In the genomic region with DNA sequence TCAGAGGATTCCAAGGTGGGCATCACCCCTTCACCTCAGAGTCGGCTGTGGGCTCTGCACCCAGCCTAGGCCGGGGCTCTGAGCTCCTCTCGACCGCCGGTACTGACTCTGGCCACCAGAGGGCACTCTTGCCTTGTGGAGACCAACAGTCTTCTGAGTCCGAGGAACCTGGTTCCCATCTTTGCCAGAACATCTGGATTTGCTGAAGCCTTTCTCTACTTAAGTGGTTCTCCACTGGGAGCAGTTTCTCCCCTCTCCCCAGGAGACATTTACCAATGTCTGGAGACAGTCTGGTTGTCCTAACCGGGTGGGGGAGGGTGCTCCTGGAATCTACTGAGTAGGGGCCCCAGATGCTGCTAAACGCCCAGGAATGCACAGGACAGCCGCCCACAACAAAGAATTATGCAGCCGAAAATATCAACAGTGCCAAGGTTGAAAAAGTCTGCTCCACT, we compare ENCODE assay signal across 8 cellular contexts. TPM values are rescaled to one million over a fixed set of nuclear protein-coding genes. Genes with fewer than 3 reads are reported as not detected.
DNase-seq lines count a peak whose midpoint lies in the region; ATAC-seq and TF ChIP-seq lines count a peak whose summit lies in the region.

No MANE protein-coding gene starts in this region.

- peak; percentile 95 for TF ChIP-seq CTCF in BJ (IDR thresholded peaks at IDR 0.05; ENCODE audit: insufficient read depth, low read depth, low read length)
- peak; percentile 98 for TF ChIP-seq CTCF in chondrocyte (IDR thresholded peaks at IDR 0.05)

- H3K27ac Mint-ChIP-seq in chondrocyte (ENCODE audit: unreplicated experiment) = no peak overlapping the region

- DNase-seq in BJ (ENCODE audit: low read depth) (peak; percentile 57), HAP-1 (ENCODE audit: low spot score in 2 of 2) (peak; percentile 68 to 94), NCI-H510A (lab: John Stamatoyannopoulos, UW) (peak; percentile 13), chondrocyte (ENCODE audit: low spot score) (peak; percentile 94), left lobe of liver (ENCODE audit: low spot score) (peak; percentile 82)
- peak; percentile 93 for DNase-seq in activated CD4-positive, alpha-beta T cell treated with anti-CD3 and anti-CD28 coated beads for 48 hours
- peak; percentile 94 to 95 for DNase-seq in stimulated activated CD4-positive, alpha-beta T cell treated with anti-CD3 and anti-CD28 coated beads, Interleukin-2, amount 100 ng/mL, for 48 hours

- no peak overlapping the region for H3K4me3 Mint-ChIP-seq in chondrocyte (ENCODE audit: unreplicated experiment)

- no peaks in the 10 kb centered on the region for H3K9me3 ChIP-seq in HAP-1

- H3K27me3 ChIP-seq in BJ (ENCODE audit: control insufficient read depth, insufficient read depth, low read length) = peaks cover 1% of the 10 kb centered on the region; the same call in 1 of the 2 replicates
- H3K27me3 ChIP-seq in HAP-1 (ENCODE audit: low read depth) = no peaks in the 10 kb centered on the region

- no peaks in the 10 kb centered on the region for H3K27me3 Mint-ChIP-seq in chondrocyte (ENCODE audit: low read depth)

- ATAC-seq in left lobe of liver = peak; percentile 88
- no peak for ATAC-seq in HG03378 (IDR thresholded peaks at IDR 0.05; ENCODE audit: unreplicated experiment)

- POLR2A ChIA-PET in BJ (lab: Charles Lee) = interaction anchor here (0.6 kb wide), 1 partner anchor 1920 kb away, joined by 4 read pairs; no protein-coding TSS in a partner anchor

- H3K4me3 ChIP-seq in BJ (ENCODE audit: low read depth, low read length) = no peak overlapping the region
- H3K4me3 ChIP-seq in HAP-1 = no peak overlapping the region

- H3K4me1 ChIP-seq in HAP-1 = peaks cover 2% of the 10 kb centered on the region

- H3K4me1 Mint-ChIP-seq in chondrocyte (ENCODE audit: low read depth) = peaks cover 10% of the 10 kb centered on the region

- CTCF ChIA-PET in BJ (lab: Yijun Ruan, JAX) = interaction anchor here (0.6 to 6.4 kb wide), 38 partner anchors 9 to 424 kb away, joined by 3 to 243 read pairs (median 4); a partner anchor contains a TSS

- in situ Hi-C loops in HAP-1 (cut with MboI; ENCODE audit: low sequenced_read_pairs) = loop anchor here (5.0 kb wide), 1 partner anchor 62 kb away; no protein-coding TSS in a partner anchor

- H3K36me3 Mint-ChIP-seq in chondrocyte (ENCODE audit: low read depth) = no peaks in the 10 kb centered on the region

- no peaks in the 10 kb centered on the region for H3K36me3 ChIP-seq in BJ (ENCODE audit: control insufficient read depth, insufficient read depth, low read length)
- H3K36me3 ChIP-seq in HAP-1 (replicated peaks) = no peaks in the 10 kb centered on the region

- no peaks in the 10 kb centered on the region for H3K9me3 Mint-ChIP-seq in chondrocyte (ENCODE audit: low read depth)

RNA-seq across cellular contexts. Expression of a gene that starts 9.4 kb away (rescaled TPM):
- polyA plus RNA-seq in BJ (2011; rRNA removed) = not detected in 2 replicates
- polyA minus RNA-seq in BJ (2011; rRNA and poly(A)+ RNA removed) = not detected in 2 replicates
- total RNA-seq in chondrocyte = not detected in 3 replicates
- not detected for total RNA-seq in left lobe of liver

RNA-seq across cellular contexts. Expression of a gene that starts 44.7 kb away (rescaled TPM):
- polyA plus RNA-seq in BJ (2011; rRNA removed) = 15.6 and 19.5 TPM in 2 replicates
- polyA minus RNA-seq in BJ (2011; rRNA and poly(A)+ RNA removed) = 22.1 and 25.5 TPM in 2 replicates
- total RNA-seq in chondrocyte (34.4 to 37.5 TPM (median 34.8 TPM) in 3 replicates), left lobe of liver (12.3 TPM)

RNA-seq across cellular contexts. Expression of a gene that starts 48.0 kb away (rescaled TPM):
- 7.4 and 7.9 TPM in 2 replicates for polyA plus RNA-seq in BJ (2011; rRNA removed)
- polyA minus RNA-seq in BJ (2011; rRNA and poly(A)+ RNA removed) = 19.7 and 25.8 TPM in 2 replicates
- 23.4 to 25.6 TPM (median 24.4 TPM) in 3 replicates for total RNA-seq in chondrocyte
- total RNA-seq in left lobe of liver = 6.0 TPM

Comparison
In these comparisons a context has a peak if more than half of its experiments do, and no peak if none do; other contexts are left out.
1. DNase-seq: peak in every context shown above with its lines; median percentile 94 in stimulated activated CD4-positive, alpha-beta T cell treated with anti-CD3 and anti-CD28 coated beads, Interleukin-2, amount 100 ng/mL, for 48 hours; 94 in chondrocyte; 93 in activated CD4-positive, alpha-beta T cell treated with anti-CD3 and anti-CD28 coated beads for 48 hours; 82 in left lobe of liver; 81 in HAP-1; 57 in BJ; 13 in NCI-H510A.